ENCODE assay signal across 23 cellular contexts in the genomic region with DNA sequence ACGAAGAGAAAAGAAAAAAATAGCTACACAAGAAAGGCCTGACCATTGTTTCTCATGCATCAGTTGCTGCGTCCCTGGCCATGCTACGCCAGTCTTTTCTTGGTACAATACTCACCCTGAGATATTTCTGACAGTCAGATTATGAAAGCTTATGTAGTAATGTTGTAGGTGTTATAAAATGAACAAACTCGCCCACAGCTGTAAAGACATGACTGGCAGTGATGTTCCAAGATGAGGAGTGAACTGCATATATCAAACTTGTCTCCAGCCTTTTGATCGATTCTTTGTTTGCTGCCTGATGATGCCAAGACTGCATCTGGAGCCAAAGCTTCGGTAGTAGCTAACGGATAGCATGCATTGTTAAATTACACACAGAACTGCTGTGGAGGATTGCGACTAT.
"Had no signal": no experiment of that assay in that cellular context is flagged by ENCODE, and none has a peak within 500 bp of the region (broad histone marks: within the 10 kb centered on the region; RNA-seq: fewer than 3 reads in every experiment).

No MANE protein-coding gene starts in this region.

- H3K36me3 ChIP-seq: brain microvascular endothelial cell, esophagus squamous epithelium, gastroesophageal sphincter had no signal

- H3K4me3 ChIP-seq: coronary artery, esophagus squamous epithelium, gastroesophageal sphincter had no signal

- H3K27me3 ChIP-seq: brain microvascular endothelial cell, esophagus squamous epithelium, gastroesophageal sphincter had no signal

- DNase-seq: activated CD4-positive, alpha-beta memory T cell treated with anti-CD3 and anti-CD28 coated beads, Interleukin-2, amount 10 ng/mL, durations not matched to agents 7 days and 5 days; activated CD4-positive, alpha-beta T cell treated with anti-CD3 and anti-CD28 coated beads for 36 hours; activated CD4-positive, alpha-beta T cell treated with anti-CD3 and anti-CD28 coated beads, Interleukin-2, amount 10 ng/mL, durations not matched to agents 24 days and 14 days; activated CD4-positive, CD25-positive, alpha-beta regulatory T cell; activated CD4-positive, CD25-positive, alpha-beta regulatory T cell treated with anti-CD3 and anti-CD28 coated beads, Interleukin-2, amount 50 U/mL, for 72 hours; activated CD8-positive, alpha-beta memory T cell treated with anti-CD3 and anti-CD28 coated beads, Interleukin-2, amount 50 U/mL, for 48 hours; activated gamma-delta T cell; activated naive CD4-positive, alpha-beta T cell; activated naive CD4-positive, alpha-beta T cell treated with anti-CD3 and anti-CD28 coated beads, Interleukin-2, amount 10 ng/mL, durations not matched to agents 7 days and 5 days; activated naive CD8-positive, alpha-beta T cell treated with anti-CD3 and anti-CD28 coated beads, Interleukin-2, amount 10 ng/mL, durations not matched to agents 7 days and 5 days; activated T-cell treated with anti-CD3 and anti-CD28 coated beads for 4 hours; activated T-cell treated with anti-CD3 and anti-CD28 coated beads, Interleukin-2, amount 50 U/mL, for 24 hours; activated T-cell treated with anti-CD3 and anti-CD28 coated beads, Interleukin-2, amount 50 U/mL, for 72 hours; brain microvascular endothelial cell; effector CD4-positive, alpha-beta T cell; effector memory CD8-positive, alpha-beta T cell; esophagus squamous epithelium; foreskin melanocyte; T-helper 2 cell had no signal

- H3K4me1 ChIP-seq: esophagus squamous epithelium had no signal

- ATAC-seq: activated CD4-positive, alpha-beta T cell treated with anti-CD3 and anti-CD28 coated beads for 36 hours; activated naive CD4-positive, alpha-beta T cell treated with anti-CD3 and anti-CD28 coated beads, Interleukin-2, amount 50 U/mL, for 72 hours; activated T-cell treated with anti-CD3 and anti-CD28 coated beads, Interleukin-2, amount 50 U/mL, for 72 hours; effector memory CD8-positive, alpha-beta T cell; gastroesophageal sphincter had no signal

- H3K27ac ChIP-seq: brain microvascular endothelial cell, coronary artery, epithelial cell of prostate, esophagus squamous epithelium, gastroesophageal sphincter had no signal

- H3K9me3 ChIP-seq: esophagus squamous epithelium, gastroesophageal sphincter had no signal
